In the genomic region with DNA sequence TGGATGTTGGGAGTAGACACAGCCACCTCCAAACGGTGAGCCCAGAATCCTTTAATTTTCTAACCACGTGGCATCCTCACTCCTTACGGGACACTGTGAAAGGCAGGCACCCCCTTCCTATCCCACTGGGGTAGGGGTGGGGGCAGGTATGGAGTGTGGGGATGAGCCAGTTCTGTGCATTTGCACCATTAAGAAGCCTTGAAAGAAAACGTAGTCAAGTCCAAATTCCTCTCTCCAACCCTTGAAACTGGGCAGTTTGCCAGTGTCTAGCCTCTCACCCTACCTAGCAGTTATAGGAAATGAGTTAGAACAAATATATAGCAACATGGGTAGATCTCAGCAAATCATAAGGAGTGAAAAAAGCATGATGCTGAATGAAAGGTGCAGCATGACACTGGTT, we compare ENCODE assay signal across 18 cellular contexts.
DNase-seq lines count a peak whose midpoint lies in the region; ATAC-seq and TF ChIP-seq lines count a peak whose summit lies in the region.
"Had no signal": no experiment of that assay in that cellular context is flagged by ENCODE, and none has a peak within 500 bp of the region (broad histone marks: within the 10 kb centered on the region; RNA-seq: fewer than 3 reads in every experiment).

No MANE protein-coding gene starts in this region.

- H3K27ac ChIP-seq in MM.1S (ENCODE audit: low read length) (no peak overlapping the region), caudate nucleus (ENCODE audit: low read depth, low read length) (no peak overlapping the region)
- H3K27ac ChIP-seq: epithelial cell of prostate had no signal

- H3K9me2 ChIP-seq in MM.1S (replicated peaks; ENCODE audit: insufficient read depth, low read length) = no peaks in the 10 kb centered on the region

- H4K20me1 ChIP-seq in MM.1S (ENCODE audit: insufficient read depth, low read length) = no peaks in the 10 kb centered on the region

- H3K4me3 ChIP-seq in MM.1S (ENCODE audit: low read length) = no peak overlapping the region

- no peak overlapping the region for H3K4me2 ChIP-seq in MM.1S (ENCODE audit: low read depth, low read length)

- no peak for TF ChIP-seq RAD21 in Ishikawa (IDR thresholded peaks at IDR 0.05; ENCODE audit: low read depth)

- no peak for TF ChIP-seq EP300 in Ishikawa (IDR thresholded peaks at IDR 0.05; ENCODE audit: borderline replicate concordance)

- ATAC-seq in esophagus mucosa = no peak
- ATAC-seq: right cardiac atrium, T-cell, WTC11 had no signal

- no peaks in the 10 kb centered on the region for H3K4me1 ChIP-seq in MM.1S (ENCODE audit: low read length)
- H3K4me1 ChIP-seq: BE2C had no signal

- H3K36me3 ChIP-seq in MM.1S (replicated peaks; ENCODE audit: insufficient read depth, low read length) = no peaks in the 10 kb centered on the region
- H3K36me3 ChIP-seq: BE2C had no signal

- no peaks in the 10 kb centered on the region for H3F3A ChIP-seq in MM.1S (ENCODE audit: insufficient read depth, low read length)

- peak; percentile 12 for DNase-seq in DMS153 (lab: John Stamatoyannopoulos, UW)
- peak; percentile 63 for DNase-seq in NCI-H345 treated with DMSO at 0.1 percent for 48 hours (lab: John Stamatoyannopoulos, UW; ENCODE audit: unreplicated experiment)
- DNase-seq in kidney tubule cell (ENCODE audit: low spot score) = peak; percentile 15
- DNase-seq in MM.1S = no peak
- DNase-seq in caudate nucleus (lab: John Stamatoyannopoulos, UW) = no peak
- DNase-seq: activated gamma-delta T cell, anterior cingulate cortex, BE2C, cortex of kidney, immature natural killer cell, Karpas-422, mesendoderm, right cardiac atrium, T-cell had no signal

- no peaks in the 10 kb centered on the region for H3K27me3 ChIP-seq in MM.1S (replicated peaks; ENCODE audit: insufficient read depth, low read length)
- H3K27me3 ChIP-seq: BE2C had no signal

- H3K9me3 ChIP-seq in MM.1S (replicated peaks; ENCODE audit: insufficient read depth, low read length) = no peaks in the 10 kb centered on the region
- H3K9me3 ChIP-seq: BE2C had no signal

- H3K9ac ChIP-seq in MM.1S (ENCODE audit: low read length) = no peak overlapping the region

- no peak for TF ChIP-seq CTCF in MM.1S (IDR thresholded peaks at IDR 0.05; ENCODE audit: low read length)

- H3K79me2 ChIP-seq in MM.1S (ENCODE audit: low read length) = no peaks in the 10 kb centered on the region

- H2AFZ ChIP-seq in MM.1S (ENCODE audit: low read length) = no peak overlapping the region

TF ChIP-seq in Ishikawa, 13 proteins besides CTCF, POLR2A, EP300 and RAD21:
- 0 out of 2 replicates have a peak, but pooled peaks have one; percentile 7 for TF ChIP-seq NFIC (IDR thresholded peaks at IDR 0.05)
- no peak for TF ChIP-seq EGR1 (IDR thresholded peaks at IDR 0.05)

Comparison
In these comparisons a context has a peak if more than half of its experiments do, and no peak if none do; other contexts are left out.
1. DNase-seq: peak in DMS153 (single experiment), NCI-H345 treated with DMSO at 0.1 percent for 48 hours (single experiment) and kidney tubule cell (single experiment); none in MM.1S (single experiment) and caudate nucleus (0 of 61).